Comparison of ENCODE assay signal across 16 cellular contexts in the genomic region with DNA sequence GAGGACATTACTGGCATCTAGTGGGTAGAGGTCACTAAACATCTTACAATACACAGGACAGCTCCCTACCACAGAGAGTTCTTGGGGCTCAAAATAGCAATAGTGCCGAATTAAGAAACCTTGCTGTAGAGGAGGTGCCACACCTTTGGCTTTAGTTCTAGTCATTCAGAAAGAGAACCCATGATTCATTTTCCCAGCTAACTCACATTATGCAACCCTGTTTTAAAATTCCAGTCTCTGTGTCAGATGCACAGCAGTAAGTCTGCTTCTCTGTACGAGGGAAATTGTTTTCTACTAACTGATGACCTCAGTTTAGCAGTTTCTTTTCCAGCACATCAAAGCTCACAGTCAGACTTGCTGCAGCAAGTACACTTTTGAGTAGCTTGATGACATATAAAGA.
"Had no signal": no experiment of that assay in that cellular context is flagged by ENCODE, and none has a peak within 500 bp of the region (broad histone marks: within the 10 kb centered on the region; RNA-seq: fewer than 3 reads in every experiment).

No MANE protein-coding gene starts in this region.

- DNase-seq: activated CD4-positive, alpha-beta T cell treated with anti-CD3 and anti-CD28 coated beads, Interleukin-2, amount 50 U/mL, for 4 hours; activated gamma-delta T cell treated with Interleukin-2 at 50 U/mL for 16 hours; amniotic stem cell; brain microvascular endothelial cell; cerebellar nuclear complex; effector CD4-positive, alpha-beta T cell; heart left ventricle; left ventricle myocardium superior; right cardiac atrium; stimulated activated CD4-positive, alpha-beta T cell treated with anti-CD3 and anti-CD28 coated beads, Interleukin-2, amount 100 ng/mL, for 24 hours; stimulated activated naive CD8-positive, alpha-beta T cell treated with anti-CD3 and anti-CD28 coated beads, Interleukin-15, Interleukin-2, amounts not matched to agents 100 U/mL and 50 U/mL, for 24 hours; SW 1271; T-helper 2 cell; uterus had no signal

- H3K4me3 ChIP-seq: gastroesophageal sphincter, heart left ventricle, tibial nerve, uterus had no signal

- ATAC-seq: gastroesophageal sphincter; heart left ventricle; left ventricle myocardium superior; right cardiac atrium; stimulated activated naive CD8-positive, alpha-beta T cell treated with anti-CD3 and anti-CD28 coated beads, Interleukin-15, Interleukin-2, amounts not matched to agents 100 U/mL and 50 U/mL, for 24 hours had no signal
